8 cellular contexts compared by ENCODE assay signal in the genomic region with DNA sequence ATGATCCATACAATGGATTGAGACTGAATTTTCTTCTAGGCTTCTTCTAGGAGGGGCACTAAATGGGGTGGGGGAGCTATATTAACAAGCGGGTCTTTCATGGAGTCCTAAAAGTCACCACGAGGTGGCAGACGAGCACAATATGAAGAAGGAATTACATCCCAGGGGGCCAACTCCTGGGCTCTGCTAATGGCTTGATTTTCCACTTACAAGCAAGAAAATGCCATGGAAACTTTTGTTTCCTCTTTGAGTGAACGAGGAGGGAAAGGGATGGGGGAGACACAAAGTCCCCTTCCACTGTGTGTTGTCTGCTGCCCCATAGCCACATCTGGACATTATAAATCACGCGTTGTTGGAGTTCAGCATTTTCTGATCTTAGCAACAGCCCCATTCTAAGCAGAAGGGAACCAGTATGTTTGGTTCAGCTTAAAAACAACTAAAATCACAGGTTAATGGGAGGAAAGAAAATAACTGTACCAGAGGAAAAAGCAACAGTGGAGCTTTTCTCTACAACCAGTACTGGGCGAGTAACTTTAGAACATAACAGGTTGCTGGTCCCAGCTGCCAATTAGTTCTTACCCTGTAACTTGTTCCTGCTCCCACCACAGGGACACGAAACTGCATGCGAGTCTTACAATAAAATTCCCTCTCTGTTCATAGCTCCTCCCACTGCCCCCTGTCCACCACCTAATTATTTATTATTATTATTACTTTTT.
DNase-seq lines count a peak whose midpoint lies in the region; ATAC-seq and TF ChIP-seq lines count a peak whose summit lies in the region.

No MANE protein-coding gene starts in this region.

- H2BK5ac ChIP-seq in IMR-90 (ENCODE audit: low read depth, low read length, poor library complexity, severe bottlenecking): no peak overlapping the region

- no peaks in the 10 kb centered on the region for H4K20me1 ChIP-seq in IMR-90 (ENCODE audit: insufficient read depth, low read length)

- H2AK5ac ChIP-seq in IMR-90 (ENCODE audit: low read depth, low read length): no peak overlapping the region

- H2BK20ac ChIP-seq in IMR-90 (ENCODE audit: low read depth, low read length): no peak overlapping the region

- H3K4me2 ChIP-seq in IMR-90 (ENCODE audit: low read depth, low read length): no peak overlapping the region

- BruUV-seq in IMR-90 (replicated peaks; lab: Mats Ljungman, UMichigan): no TSS peak

- POLR2A ChIA-PET in IMR-90 (lab: Charles Lee; ENCODE audit: unreplicated experiment): interaction anchor here (0.7 kb wide), 1 partner anchor 1421 kb away, joined by 5 read pairs; no protein-coding TSS in a partner anchor

- peak; percentile 79 for TF ChIP-seq CTCF in IMR-90 (conservative IDR thresholded peaks at IDR 0.05; ENCODE audit: low read depth, low read length)
- peak in 5 of 6 experiments; percentile 38 to 72 (median 69) for TF ChIP-seq CTCF in Peyer's patch (IDR thresholded peaks at IDR 0.05)
- peak; percentile 67 to 84 (median 81) for TF ChIP-seq CTCF in heart right ventricle (IDR thresholded peaks at IDR 0.05)

- H3K9me3 ChIP-seq in IMR-90 (ENCODE audit: control insufficient read depth, insufficient read depth, low read length): no peaks in the 10 kb centered on the region
- H3K9me3 ChIP-seq in Peyer's patch: no peaks in the 10 kb centered on the region
- H3K9me3 ChIP-seq in adipocyte (ENCODE audit: control insufficient read depth, low read length): no peaks in the 10 kb centered on the region
- no peaks in the 10 kb centered on the region for H3K9me3 ChIP-seq in heart right ventricle

- no peak overlapping the region for H2BK120ac ChIP-seq in IMR-90 (ENCODE audit: low read depth, low read length)

- in situ Hi-C loops in IMR-90 (cut with MboI; ENCODE audit: low sequenced_read_pairs): loop anchor here (10.0 to 25.0 kb wide), 2 partner anchors 1414 to 1652 kb away; no protein-coding TSS in a partner anchor

- DNase-seq in AG08395 (ENCODE audit: low spot score) (peak; percentile 73), IMR-90 (peak; percentile 74), Peyer's patch (peak in 2 of 3 donors; percentile 35 to 77), adipocyte (ENCODE audit: low read depth) (peak; percentile 95), heart right ventricle (peak; percentile 15 to 76), retina (peak; percentile 85)

- peak; percentile 73 for ATAC-seq in GM18511 (IDR thresholded peaks at IDR 0.05; ENCODE audit: unreplicated experiment)
- ATAC-seq in IMR-90 (ENCODE audit: low read depth): peak; percentile 94
- peak; percentile 59 to 87 (median 74) for ATAC-seq in heart right ventricle
- ATAC-seq in HG03196 (IDR thresholded peaks at IDR 0.05; ENCODE audit: unreplicated experiment): no peak

- H4K8ac ChIP-seq in IMR-90 (ENCODE audit: low read depth in 2 of 2, low read length in 2 of 2): no peak overlapping the region

- 0 out of 2 replicates have a peak overlapping the region, but pooled peaks have one; percentile 48 for H3K14ac ChIP-seq in IMR-90 (replicated peaks; ENCODE audit: low read depth, low read length)

- no peaks in the 10 kb centered on the region for H3K79me1 ChIP-seq in IMR-90 (ENCODE audit: low read depth in 1 of 2, low read length in 2 of 2)

- peak overlapping the region; percentile 58 for H2AFZ ChIP-seq in IMR-90 (replicated peaks; ENCODE audit: low read length, poor library complexity)

- H2AK9ac ChIP-seq in IMR-90 (replicated peaks; ENCODE audit: low read depth, low read length, poor library complexity): no peak overlapping the region

- no peak overlapping the region for H3K56ac ChIP-seq in IMR-90 (ENCODE audit: extremely low read depth, insufficient read depth, low read length)

- H3K36me3 ChIP-seq in IMR-90 (ENCODE audit: control insufficient read depth, insufficient read depth, low read length): no peaks in the 10 kb centered on the region
- no peaks in the 10 kb centered on the region for H3K36me3 ChIP-seq in Peyer's patch
- no peaks in the 10 kb centered on the region for H3K36me3 ChIP-seq in adipocyte (ENCODE audit: control insufficient read depth, insufficient read depth, low read length, severe bottlenecking)
- H3K36me3 ChIP-seq in heart right ventricle: no peaks in the 10 kb centered on the region

- no peak overlapping the region for H3K23ac ChIP-seq in IMR-90 (ENCODE audit: low read depth, low read length)

- no peak overlapping the region for H3K4ac ChIP-seq in IMR-90 (ENCODE audit: low read depth, low read length)

- dilution Hi-C loops in IMR-90 (cut with HindIII; ENCODE audit: low sequenced_read_pairs, unreplicated experiment): no loop called here

- no peak overlapping the region for H2BK15ac ChIP-seq in IMR-90 (ENCODE audit: low read depth, low read length)

- intact Hi-C loops in IMR-90 (cut with micrococcal nuclease): loop anchor here (2.0 to 10.0 kb wide), 7 partner anchors 284 to 1687 kb away; partner anchors contain the start of gene PARD3B
- intact Hi-C loops in heart right ventricle (cut with DNase I): loop anchor here in 7 of 10 donors (2.0 to 10.0 kb wide), 11 partner anchors 54 to 1684 kb away; partner anchors contain the start of gene NRP2 (in 2 of the 7)

- H3K9ac ChIP-seq in IMR-90 (ENCODE audit: low read depth, low read length) (no peak overlapping the region), adipocyte (ENCODE audit: low read length) (no peak overlapping the region)

- TF ChIP-seq POLR2A in IMR-90 (IDR thresholded peaks at IDR 0.05; ENCODE audit: low read depth, low read length) (no peak), Peyer's patch (IDR thresholded peaks at IDR 0.05) (no peak)

- H3K27me3 ChIP-seq in IMR-90 (ENCODE audit: control insufficient read depth, insufficient read depth, low read length) (no peaks in the 10 kb centered on the region; the same call in none of the 2 replicates), Peyer's patch (no peaks in the 10 kb centered on the region), adipocyte (replicated peaks; ENCODE audit: control insufficient read depth, insufficient read depth, low read length) (no peaks in the 10 kb centered on the region), heart right ventricle (peaks cover 0 to 4% (median 0%) of the 10 kb centered on the region in 7 donors)

- CTCF ChIA-PET in IMR-90 (lab: Yijun Ruan, JAX): interaction anchor here (0.6 to 1.1 kb wide), 4 partner anchors 9 to 1419 kb away, joined by 3 to 6 read pairs (median 3); no protein-coding TSS in a partner anchor

- H3K27ac ChIP-seq in IMR-90 (ENCODE audit: insufficient read depth, low read length): no peak overlapping the region
- no peak overlapping the region for H3K27ac ChIP-seq in Peyer's patch
- H3K27ac ChIP-seq in heart right ventricle: peak overlapping the region in 4 of 10 donors; percentile 13 to 41 (median 32)

- H3K18ac ChIP-seq in IMR-90 (ENCODE audit: low read depth, low read length): no peak overlapping the region

- H3K9me1 ChIP-seq in IMR-90 (ENCODE audit: insufficient read depth, low read length): no peaks in the 10 kb centered on the region

- H4K91ac ChIP-seq in IMR-90 (ENCODE audit: insufficient read depth, low read depth, low read length): no peak overlapping the region

- H3K4me1 ChIP-seq in IMR-90 (ENCODE audit: control insufficient read depth, insufficient read depth, low read length): peaks cover 3% of the 10 kb centered on the region; the same call in 1 of the 2 replicates
- H3K4me1 ChIP-seq in Peyer's patch: peaks cover 0 to 8% (median 0%) of the 10 kb centered on the region in 4 donors
- H3K4me1 ChIP-seq in adipocyte (ENCODE audit: control insufficient read depth, insufficient read depth, low read length): peaks cover 21% of the 10 kb centered on the region
- peaks cover 0 to 34% (median 15%) of the 10 kb centered on the region in 9 donors for H3K4me1 ChIP-seq in heart right ventricle

- peak; percentile 76 for TF ChIP-seq RAD21 in IMR-90 (IDR thresholded peaks at IDR 0.05; ENCODE audit: low read length)

- H3K4me3 ChIP-seq in IMR-90 (ENCODE audit: insufficient read depth, low read depth, low read length): no peak overlapping the region
- no peak overlapping the region for H3K4me3 ChIP-seq in Peyer's patch
- no peak overlapping the region for H3K4me3 ChIP-seq in adipocyte (ENCODE audit: low read length)
- no peak overlapping the region for H3K4me3 ChIP-seq in heart right ventricle

- no CpG with 5 or more reads among the region's 9 CpGs for WGBS in IMR-90 (ENCODE audit: extremely low coverage in 2 of 2, insufficient read length in 1 of 2), 2 experiments
- 31 to 34% methylated on average over 9 of the region's 9 CpGs for WGBS in heart right ventricle, 2 donors

- no peak overlapping the region for H4K5ac ChIP-seq in IMR-90 (ENCODE audit: low read depth, low read length)

TF ChIP-seq in IMR-90, 13 proteins besides CTCF, POLR2A, EP300 and RAD21 (continues in another document):
- TF ChIP-seq CHD1 (IDR thresholded peaks at IDR 0.05; ENCODE audit: low read depth, low read length): no peak
- TF ChIP-seq CEBPB (IDR thresholded peaks at IDR 0.05; ENCODE audit: low read depth, low read length): no peak
- TF ChIP-seq RCOR1 (IDR thresholded peaks at IDR 0.05; ENCODE audit: insufficient replicate concordance, low read length): no peak
- 0 out of 2 replicates have a peak, but pooled peaks have one; percentile 8 for TF ChIP-seq MXI1 (IDR thresholded peaks at IDR 0.05; ENCODE audit: borderline replicate concordance, low read depth, low read length)
- no peak for TF ChIP-seq FOS (IDR thresholded peaks at IDR 0.05; ENCODE audit: low read depth, low read length)
- TF ChIP-seq SMC3 (IDR thresholded peaks at IDR 0.05; ENCODE audit: low read depth, low read length): peak; percentile 79
- TF ChIP-seq MAFK (IDR thresholded peaks at IDR 0.05; ENCODE audit: low read depth, low read length): no peak
- TF ChIP-seq BHLHE40 (IDR thresholded peaks at IDR 0.05; ENCODE audit: low read depth, low read length): no peak
- TF ChIP-seq MAZ (IDR thresholded peaks at IDR 0.05; ENCODE audit: borderline replicate concordance, low read depth, low read length): 0 out of 2 replicates have a peak, but pooled peaks have one; percentile 33
- TF ChIP-seq RFX5 (IDR thresholded peaks at IDR 0.05; ENCODE audit: low read depth, low read length): no peak
- TF ChIP-seq, protein P1, sequence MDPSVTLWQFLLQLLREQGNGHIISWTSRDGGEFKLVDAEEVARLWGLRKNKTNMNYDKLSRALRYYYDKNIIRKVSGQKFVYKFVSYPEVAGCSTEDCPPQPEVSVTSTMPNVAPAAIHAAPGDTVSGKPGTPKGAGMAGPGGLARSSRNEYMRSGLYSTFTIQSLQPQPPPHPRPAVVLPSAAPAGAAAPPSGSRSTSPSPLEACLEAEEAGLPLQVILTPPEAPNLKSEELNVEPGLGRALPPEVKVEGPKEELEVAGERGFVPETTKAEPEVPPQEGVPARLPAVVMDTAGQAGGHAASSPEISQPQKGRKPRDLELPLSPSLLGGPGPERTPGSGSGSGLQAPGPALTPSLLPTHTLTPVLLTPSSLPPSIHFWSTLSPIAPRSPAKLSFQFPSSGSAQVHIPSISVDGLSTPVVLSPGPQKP (IDR thresholded peaks at IDR 0.05; ENCODE audit: borderline replicate concordance, low read depth, low read length): no peak
- no peak for TF ChIP-seq NFE2L2 (IDR thresholded peaks at IDR 0.05; ENCODE audit: low read depth, low read length)
